19 cellular contexts compared by ENCODE assay signal in the genomic region with DNA sequence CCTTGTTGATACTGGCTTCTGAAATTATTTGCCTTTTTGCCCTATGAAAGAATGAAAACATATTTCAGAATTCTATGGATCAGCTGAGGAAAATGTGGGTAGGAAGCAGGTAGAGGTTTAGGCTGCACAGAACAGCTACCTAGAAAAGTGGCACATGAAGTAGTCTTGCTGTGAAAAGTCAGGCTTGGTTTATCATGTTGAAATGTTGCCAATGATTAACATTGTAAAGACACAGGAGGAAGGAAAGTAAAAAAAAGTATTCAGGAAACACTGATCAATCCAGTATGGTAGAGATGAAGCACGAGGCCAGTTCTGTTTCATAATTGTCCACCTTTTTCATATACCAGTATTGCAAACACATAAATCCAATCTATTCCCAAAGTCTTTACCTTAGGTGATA. TPM values are rescaled to one million over a fixed set of nuclear protein-coding genes. Genes with fewer than 3 reads are reported as not detected.
DNase-seq lines count a peak whose midpoint lies in the region; ATAC-seq, FAIRE-seq and TF ChIP-seq lines count a peak whose summit lies in the region.
"Had no signal": no experiment of that assay in that cellular context is flagged by ENCODE, and none has a peak within 500 bp of the region (broad histone marks: within the 10 kb centered on the region; RNA-seq: fewer than 3 reads in every experiment).

No MANE protein-coding gene starts in this region.

- H3K27me3 ChIP-seq in PC-9 (ENCODE audit: insufficient read depth, low read depth): no peaks in the 10 kb centered on the region
- H3K27me3 ChIP-seq in Caco-2 (replicated peaks; ENCODE audit: control insufficient read depth, insufficient read depth, low read length): no peaks in the 10 kb centered on the region
- no peaks in the 10 kb centered on the region for H3K27me3 ChIP-seq in HAP-1 (ENCODE audit: low read depth)
- H3K27me3 ChIP-seq: BLaER1 treated with 17β-estradiol and CSF1 and Interleukin-3, amounts not matched to agents 10 nM and 100 nM had no signal

- no peaks in the 10 kb centered on the region for H3F3A ChIP-seq in PC-9 (ENCODE audit: insufficient read depth, low read depth)

- H3K9me2 ChIP-seq in PC-9 (ENCODE audit: insufficient read depth): no peaks in the 10 kb centered on the region

- H3K79me2 ChIP-seq in PC-9 (ENCODE audit: low read depth): no peaks in the 10 kb centered on the region

- POLR2A ChIA-PET in PC-9 (lab: Charles Lee; ENCODE audit: unreplicated experiment) (no interaction called here), Caco-2 (lab: Charles Lee) (no interaction called here)

- no peak for TF ChIP-seq CTCF in PC-9 (conservative IDR thresholded peaks at IDR 0.05)
- TF ChIP-seq CTCF in nephron (IDR thresholded peaks at IDR 0.05; ENCODE audit: unreplicated experiment in 3 of 3): no peak
- no peak for TF ChIP-seq CTCF in Caco-2 (IDR thresholded peaks at IDR 0.05; ENCODE audit: insufficient read depth in 1 of 2, low read depth in 1 of 2, low read length in 1 of 2, severe bottlenecking in 1 of 2, unreplicated experiment in 1 of 2)

- H3K4me3 Mint-ChIP-seq in nephron (no peak overlapping the region), Caco-2 (ENCODE audit: unreplicated experiment) (no peak overlapping the region)
- H3K4me3 Mint-ChIP-seq: CD4-positive, CD25-positive, alpha-beta regulatory T cell had no signal

- ATAC-seq in GM19463 (IDR thresholded peaks at IDR 0.05; ENCODE audit: unreplicated experiment): no peak
- ATAC-seq: HepG2 had no signal

- H3K9me3 Mint-ChIP-seq in nephron (no peaks in the 10 kb centered on the region), Caco-2 (ENCODE audit: unreplicated experiment) (no peaks in the 10 kb centered on the region)
- H3K9me3 Mint-ChIP-seq: CD4-positive, CD25-positive, alpha-beta regulatory T cell had no signal

- H3K36me3 ChIP-seq in PC-9 (ENCODE audit: low read depth): no peaks in the 10 kb centered on the region
- H3K36me3 ChIP-seq in Caco-2 (ENCODE audit: control insufficient read depth, insufficient read depth, low read length): no peaks in the 10 kb centered on the region
- H3K36me3 ChIP-seq in HAP-1 (replicated peaks): no peaks in the 10 kb centered on the region

- BruUV-seq in PC-9 (replicated peaks; lab: Mats Ljungman, UMichigan) (no TSS peak), Caco-2 (replicated peaks; lab: Mats Ljungman, UMichigan) (no TSS peak)

- intact Hi-C loops in PC-9 (cut with micrococcal nuclease; ENCODE audit: unreplicated experiment) (no loop called here), Caco-2 (cut with micrococcal nuclease; ENCODE audit: unreplicated experiment) (no loop called here)

- peak; percentile 26 for FAIRE-seq in GM18507 (lab: Jason Lieb, UNC)
- FAIRE-seq: D721Med, GM12892, H54, HepG2, HTR-8/SVneo had no signal

- H2AFZ ChIP-seq in PC-9: 0 out of 2 replicates have a peak overlapping the region, but pooled peaks have one; percentile 17
- H2AFZ ChIP-seq: GM23248 had no signal

- no peaks in the 10 kb centered on the region for H4K20me1 ChIP-seq in PC-9 (ENCODE audit: insufficient read depth)
- H4K20me1 ChIP-seq: BLaER1 treated with 17β-estradiol and CSF1 and Interleukin-3, amounts not matched to agents 10 nM and 100 nM had no signal

- H3K4me1 ChIP-seq in PC-9 (replicated peaks; ENCODE audit: insufficient read depth) (no peaks in the 10 kb centered on the region), Caco-2 (no peaks in the 10 kb centered on the region), HAP-1 (no peaks in the 10 kb centered on the region)

- H3K4me1 Mint-ChIP-seq in nephron: no peaks in the 10 kb centered on the region
- no peaks in the 10 kb centered on the region for H3K4me1 Mint-ChIP-seq in Caco-2 (ENCODE audit: low read depth, unreplicated experiment)
- H3K4me1 Mint-ChIP-seq: CD4-positive, CD25-positive, alpha-beta regulatory T cell had no signal

- H3K9me3 ChIP-seq in PC-9 (ENCODE audit: insufficient read depth, low read depth): no peaks in the 10 kb centered on the region
- no peaks in the 10 kb centered on the region for H3K9me3 ChIP-seq in Caco-2
- H3K9me3 ChIP-seq in HAP-1: no peaks in the 10 kb centered on the region

- no peak for DNase-seq in GM18507 (ENCODE audit: extremely low spot score, insufficient read length, low read depth)
- no peak for DNase-seq in PC-9
- DNase-seq in dermis blood vessel endothelial cell: peak; percentile 17
- DNase-seq in Caco-2: no peak
- DNase-seq in DMS 273 treated with DMSO at 0.1 percent for 48 hours (lab: John Stamatoyannopoulos, UW): no peak
- DNase-seq in HAP-1 (ENCODE audit: low spot score in 2 of 2): no peak
- DNase-seq: 8988T; CD4-positive, CD25-positive, alpha-beta regulatory T cell; DND-41; GDM1; GM23248 had no signal

- no peak overlapping the region for H3K27ac ChIP-seq in PC-9
- H3K27ac ChIP-seq: BLaER1 treated with 17β-estradiol and CSF1 and Interleukin-3, amounts not matched to agents 10 nM and 100 nM; GM23248 had no signal

- H3K4me2 ChIP-seq in PC-9: no peak overlapping the region

- H3K36me3 Mint-ChIP-seq in nephron (ENCODE audit: low read depth): no peaks in the 10 kb centered on the region
- no peaks in the 10 kb centered on the region for H3K36me3 Mint-ChIP-seq in Caco-2 (ENCODE audit: insufficient read depth, unreplicated experiment)
- H3K36me3 Mint-ChIP-seq: CD4-positive, CD25-positive, alpha-beta regulatory T cell had no signal

- H3K27ac Mint-ChIP-seq in nephron (peak overlapping the region; percentile 52 to 84 (median 65)), Caco-2 (ENCODE audit: unreplicated experiment) (no peak overlapping the region)
- H3K27ac Mint-ChIP-seq: CD4-positive, CD25-positive, alpha-beta regulatory T cell had no signal

- CTCF ChIA-PET in PC-9 (lab: Charles Lee): no interaction called here
- CTCF ChIA-PET in Caco-2 (lab: Charles Lee): no interaction called here

- in situ Hi-C loops in HAP-1 (cut with MboI; ENCODE audit: low sequenced_read_pairs): no loop called here

- H3K27me3 Mint-ChIP-seq in nephron (ENCODE audit: low read depth) (no peaks in the 10 kb centered on the region), Caco-2 (ENCODE audit: insufficient read depth, unreplicated experiment) (no peaks in the 10 kb centered on the region)
- H3K27me3 Mint-ChIP-seq: CD4-positive, CD25-positive, alpha-beta regulatory T cell had no signal

- H3K4me3 ChIP-seq in PC-9 (no peak overlapping the region), Caco-2 (ENCODE audit: low read depth, low read length) (no peak overlapping the region), HAP-1 (no peak overlapping the region)
- H3K4me3 ChIP-seq: BLaER1 treated with 17β-estradiol and CSF1 and Interleukin-3, amounts not matched to agents 10 nM and 100 nM; GM23248 had no signal

RNA-seq across cellular contexts. Expression of a gene that starts 29.9 kb away (rescaled TPM):
- not detected in 2 replicates for total RNA-seq in PC-9 (2021)
- 15.7 and 39.6 TPM in 2 replicates for total RNA-seq in dermis blood vessel endothelial cell
- 1.8 and 2.5 TPM in 2 replicates for total RNA-seq in Caco-2 (2022)

RNA-seq across cellular contexts. Expression of a gene that starts 51.1 kb away (rescaled TPM):
- total RNA-seq in PC-9 (2021) (not detected in 2 replicates), dermis blood vessel endothelial cell (3.2 and 3.3 TPM in 2 replicates), Caco-2 (2022) (0.19 and 0.27 TPM in 2 replicates)
- total RNA-seq: CD4-positive, CD25-positive, alpha-beta regulatory T cell had no signal
